Comparison of ENCODE assay signal across 31 cellular contexts in genomic region chr11:36868380-36868779, GRCh38.
"Had no signal": no experiment of that assay in that cellular context is flagged by ENCODE, and none has a peak within 500 bp of the region (broad histone marks: within the 10 kb centered on the region; RNA-seq: fewer than 3 reads in every experiment).

No MANE protein-coding gene starts in this region.

- H3K9me3 Mint-ChIP-seq: memory B cell; neural crest cell; stimulated activated naive B cell treated with anti-CD40 and anti-IgM and Interleukin-4, amounts not matched to agents 10 μg/mL and 1 μg/mL and 100 μg/mL, for 72 hours had no signal

- H3K27me3 ChIP-seq: heart right ventricle, hepatocyte, pancreas, stomach, testis, thyroid gland, transverse colon, upper lobe of right lung had no signal

- H2AFZ ChIP-seq: hepatocyte had no signal

- H3K4me3 Mint-ChIP-seq: memory B cell; naive thymus-derived CD4-positive, alpha-beta T cell; natural killer cell treated with Interleukin-12 subunit alpha and Interleukin-12 subunit beta and Interleukin-15 and Interleukin-18, amount 100 ng/mL, for 72 hours; neural crest cell; stimulated activated naive B cell treated with anti-CD40 and anti-IgM and Interleukin-4, amounts not matched to agents 10 μg/mL and 1 μg/mL and 100 μg/mL, for 72 hours had no signal

- DNase-seq: heart right ventricle; kidney glomerular epithelial cell; left colon; left ventricle myocardium inferior; midbrain; mucosa of descending colon; naive thymus-derived CD4-positive, alpha-beta T cell; nucleus accumbens; pancreas; posterior cingulate gyrus; retina; right cardiac atrium; stimulated activated CD4-positive, alpha-beta T cell treated with anti-CD3 and anti-CD28 coated beads, Interleukin-12 subunit alpha, Interleukin-12 subunit beta, amount 100 ng/mL, for 4 hours; stimulated activated CD4-positive, alpha-beta T cell treated with anti-CD3 and anti-CD28 coated beads, Interleukin-15, amount 100 ng/mL, for 24 hours; stimulated activated CD4-positive, alpha-beta T cell treated with anti-CD3 and anti-CD28 coated beads, Interleukin-2, amount 100 ng/mL, for 24 hours; stimulated activated CD4-positive, alpha-beta T cell treated with anti-CD3 and anti-CD28 coated beads, Interleukin-4, amount 100 ng/mL, for 1 hour; stimulated activated naive B cell treated with anti-CD40 and anti-IgM and Interleukin-4, amounts not matched to agents 10 μg/mL and 1 μg/mL and 100 μg/mL, for 72 hours; stimulated activated naive CD8-positive, alpha-beta T cell treated with anti-CD3 and anti-CD28 coated beads, Interleukin-15, Interleukin-2, amounts not matched to agents 100 U/mL and 50 U/mL, for 24 hours; stomach; testis; thyroid gland; transverse colon; upper lobe of right lung had no signal

- H3K27ac Mint-ChIP-seq: memory B cell; naive thymus-derived CD4-positive, alpha-beta T cell; natural killer cell treated with Interleukin-12 subunit alpha and Interleukin-12 subunit beta and Interleukin-15 and Interleukin-18, amount 100 ng/mL, for 72 hours; stimulated activated naive B cell treated with anti-CD40 and anti-IgM and Interleukin-4, amounts not matched to agents 10 μg/mL and 1 μg/mL and 100 μg/mL, for 72 hours had no signal

- H3K4me2 ChIP-seq: hepatocyte had no signal

- H3K4me1 Mint-ChIP-seq: memory B cell; naive thymus-derived CD4-positive, alpha-beta T cell; neural crest cell; stimulated activated naive B cell treated with anti-CD40 and anti-IgM and Interleukin-4, amounts not matched to agents 10 μg/mL and 1 μg/mL and 100 μg/mL, for 72 hours had no signal

- H3K79me2 ChIP-seq: hepatocyte had no signal

- H3K36me3 ChIP-seq: heart right ventricle, left ventricle myocardium inferior, pancreas, prostate gland, stomach, thyroid gland, transverse colon, upper lobe of right lung had no signal

- ATAC-seq: heart right ventricle; left colon; mucosa of descending colon; naive thymus-derived CD4-positive, alpha-beta T cell; natural killer cell treated with Interleukin-12 subunit alpha and Interleukin-12 subunit beta and Interleukin-15 and Interleukin-18, amount 100 ng/mL, for 72 hours; pancreas; right cardiac atrium; sciatic nerve; stimulated activated naive B cell treated with anti-CD40 and anti-IgM and Interleukin-4, amounts not matched to agents 10 μg/mL and 1 μg/mL and 100 μg/mL, for 72 hours; stimulated activated naive CD8-positive, alpha-beta T cell treated with anti-CD3 and anti-CD28 coated beads, Interleukin-15, Interleukin-2, amounts not matched to agents 100 U/mL and 50 U/mL, for 24 hours; upper lobe of right lung had no signal

- H3K4me3 ChIP-seq: heart right ventricle, hepatocyte, left ventricle myocardium inferior, lung, mucosa of descending colon, pancreas, prostate gland, skin epidermis, stomach, testis, thyroid gland, transverse colon, upper lobe of right lung had no signal

- H3K4me1 ChIP-seq: heart right ventricle, left ventricle myocardium inferior, pancreas, prostate gland, stomach, testis, thyroid gland, transverse colon, upper lobe of right lung had no signal

- H3K36me3 Mint-ChIP-seq: memory B cell; naive thymus-derived CD4-positive, alpha-beta T cell; natural killer cell treated with Interleukin-12 subunit alpha and Interleukin-12 subunit beta and Interleukin-15 and Interleukin-18, amount 100 ng/mL, for 72 hours; stimulated activated naive B cell treated with anti-CD40 and anti-IgM and Interleukin-4, amounts not matched to agents 10 μg/mL and 1 μg/mL and 100 μg/mL, for 72 hours had no signal

- H3K27ac ChIP-seq: heart right ventricle, hepatocyte, left ventricle myocardium inferior, pancreas, prostate gland, skin epidermis, stomach, testis, thyroid gland, transverse colon, upper lobe of right lung had no signal

- H3K27me3 Mint-ChIP-seq: memory B cell; stimulated activated naive B cell treated with anti-CD40 and anti-IgM and Interleukin-4, amounts not matched to agents 10 μg/mL and 1 μg/mL and 100 μg/mL, for 72 hours had no signal

- H3K9me3 ChIP-seq: heart right ventricle, left ventricle myocardium inferior, mucosa of descending colon, pancreas, prostate gland, stomach, testis, thyroid gland, transverse colon, upper lobe of right lung had no signal
